Comparison of ENCODE assay signal across 15 cellular contexts in the genomic region with DNA sequence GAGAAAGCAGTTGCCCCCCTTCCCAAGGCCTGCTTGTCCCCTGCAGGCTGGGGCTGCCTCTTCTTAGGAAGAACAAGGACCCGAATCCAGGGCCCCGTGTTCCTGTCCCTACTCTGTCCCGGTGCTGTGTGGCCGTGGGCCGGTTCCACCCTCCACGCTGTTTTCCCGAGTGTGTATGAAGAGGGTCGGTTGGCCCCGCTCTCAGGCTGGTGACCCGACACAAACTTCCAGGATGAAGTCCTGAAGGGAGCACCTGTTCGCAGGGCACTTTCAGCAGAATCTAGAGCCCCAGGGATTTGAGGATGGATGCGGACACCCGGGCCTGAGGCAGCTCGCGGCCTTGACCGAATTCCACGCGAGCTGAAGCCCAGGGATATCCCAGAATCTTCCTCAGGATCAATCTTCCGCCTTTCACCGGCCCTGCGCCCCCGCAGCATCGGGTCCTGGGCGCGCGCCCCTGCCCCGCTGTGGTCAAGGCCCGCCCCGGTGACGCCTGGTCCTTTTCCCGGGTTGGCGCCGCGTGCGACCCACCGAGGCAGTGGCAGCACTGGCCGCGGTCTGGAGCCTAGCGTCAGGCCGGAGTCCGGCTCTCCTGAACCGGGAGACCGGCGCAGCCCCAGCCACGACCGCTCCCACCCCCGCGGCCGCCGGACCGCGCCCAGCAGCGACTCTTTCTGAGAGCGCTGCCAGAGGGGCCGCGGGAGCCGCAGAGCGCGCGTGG. TPM values are rescaled to one million over a fixed set of nuclear protein-coding genes. Genes with fewer than 3 reads are reported as not detected.
DNase-seq lines count a peak whose midpoint lies in the region; ATAC-seq and TF ChIP-seq lines count a peak whose summit lies in the region.
"Had no signal": no experiment of that assay in that cellular context is flagged by ENCODE, and none has a peak within 500 bp of the region (broad histone marks: within the 10 kb centered on the region; RNA-seq: fewer than 3 reads in every experiment).

No MANE protein-coding gene starts in this region.

- ATAC-seq in GM18909 (IDR thresholded peaks at IDR 0.05; ENCODE audit: poor library complexity, unreplicated experiment) (no peak), GM21526 (IDR thresholded peaks at IDR 0.05; ENCODE audit: low FRiP score, unreplicated experiment) (no peak)
- ATAC-seq: stimulated activated naive CD8-positive, alpha-beta T cell treated with anti-CD3 and anti-CD28 coated beads, Interleukin-15, Interleukin-2, amounts not matched to agents 100 U/mL and 50 U/mL, for 24 hours had no signal

- H3K4me3 Mint-ChIP-seq in endothelial cell (ENCODE audit: unreplicated experiment) = peak overlapping the region; percentile 76
- no peak overlapping the region for H3K4me3 Mint-ChIP-seq in T-helper 2 cell treated with Interferon-gamma antibody and Interleukin-4, amounts not matched to agents 5 μg/mL and 100 μg/mL, for 36 hours
- H3K4me3 Mint-ChIP-seq: CD8-positive, alpha-beta memory T cell had no signal

- no peak overlapping the region for H2AK5ac ChIP-seq in mesenchymal stem cell (ENCODE audit: low read length, severe bottlenecking)

- H3K9me3 Mint-ChIP-seq in endothelial cell (ENCODE audit: unreplicated experiment) = no peaks in the 10 kb centered on the region
- no peaks in the 10 kb centered on the region for H3K9me3 Mint-ChIP-seq in T-helper 2 cell treated with Interferon-gamma antibody and Interleukin-4, amounts not matched to agents 5 μg/mL and 100 μg/mL, for 36 hours
- H3K9me3 Mint-ChIP-seq: CD8-positive, alpha-beta memory T cell had no signal

- TF ChIP-seq EP300 in stomach (IDR thresholded peaks at IDR 0.05) = no peak

- peaks cover 17% of the 10 kb centered on the region for H3K27me3 Mint-ChIP-seq in endothelial cell (ENCODE audit: unreplicated experiment)
- peaks cover 35% of the 10 kb centered on the region for H3K27me3 Mint-ChIP-seq in T-helper 2 cell treated with Interferon-gamma antibody and Interleukin-4, amounts not matched to agents 5 μg/mL and 100 μg/mL, for 36 hours (ENCODE audit: low read depth)

- H2AFZ ChIP-seq in mesenchymal stem cell (ENCODE audit: low read depth, low read length) = no peak overlapping the region

- H3K36me3 Mint-ChIP-seq in endothelial cell (ENCODE audit: low read depth, unreplicated experiment) = no peaks in the 10 kb centered on the region
- no peaks in the 10 kb centered on the region for H3K36me3 Mint-ChIP-seq in T-helper 2 cell treated with Interferon-gamma antibody and Interleukin-4, amounts not matched to agents 5 μg/mL and 100 μg/mL, for 36 hours (ENCODE audit: low read depth)
- H3K36me3 Mint-ChIP-seq: CD8-positive, alpha-beta memory T cell had no signal

- no peak overlapping the region for H3K18ac ChIP-seq in mesenchymal stem cell (ENCODE audit: low read depth in 1 of 2, low read length in 2 of 2)

- H2BK15ac ChIP-seq in mesenchymal stem cell (ENCODE audit: low read depth, poor library complexity, severe bottlenecking) = no peak overlapping the region

- H3K27ac Mint-ChIP-seq in endothelial cell (ENCODE audit: unreplicated experiment) = no peak overlapping the region
- H3K27ac Mint-ChIP-seq in T-helper 2 cell treated with Interferon-gamma antibody and Interleukin-4, amounts not matched to agents 5 μg/mL and 100 μg/mL, for 36 hours = no peak overlapping the region
- H3K27ac Mint-ChIP-seq: CD8-positive, alpha-beta memory T cell had no signal

- no peak overlapping the region for H3K4ac ChIP-seq in mesenchymal stem cell (ENCODE audit: low read depth in 1 of 2, low read length in 2 of 2)

- H2BK12ac ChIP-seq in mesenchymal stem cell (ENCODE audit: low read length in 2 of 2) = no peak overlapping the region

- H3K27me3 ChIP-seq in HUES6 (ENCODE audit: control insufficient read depth, insufficient read depth, low read length) (peaks cover 94% of the 10 kb centered on the region), mesenchymal stem cell (ENCODE audit: control insufficient read depth in 1 of 2, insufficient read depth in 1 of 2, low read length in 2 of 2) (peaks cover 51 to 78% of the 10 kb centered on the region in 2 experiments), stomach (peaks cover 12 to 94% (median 49%) of the 10 kb centered on the region in 3 donors)

- peaks cover 2% of the 10 kb centered on the region for H3K4me1 Mint-ChIP-seq in endothelial cell (ENCODE audit: unreplicated experiment)
- no peaks in the 10 kb centered on the region for H3K4me1 Mint-ChIP-seq in T-helper 2 cell treated with Interferon-gamma antibody and Interleukin-4, amounts not matched to agents 5 μg/mL and 100 μg/mL, for 36 hours (ENCODE audit: low read depth)
- H3K4me1 Mint-ChIP-seq: CD8-positive, alpha-beta memory T cell had no signal

- TF ChIP-seq CTCF in endothelial cell (IDR thresholded peaks at IDR 0.05; ENCODE audit: unreplicated experiment) (no peak), stomach (IDR thresholded peaks at IDR 0.05) (no peak)

- H3K27ac ChIP-seq in HUES6 (ENCODE audit: low read depth, low read length) (no peak overlapping the region), mesenchymal stem cell (ENCODE audit: low read length, poor library complexity, severe bottlenecking) (no peak overlapping the region), stomach (no peak overlapping the region)

- no peak for TF ChIP-seq POLR2A in stomach (IDR thresholded peaks at IDR 0.05)

- 23% methylated on average over 43 of the region's 60 CpGs for WGBS in mesenchymal stem cell
- WGBS in stomach, 5 donors = 13 to 59% (median 15%) methylated on average over 10 to 60 of the region's 60 CpGs

- intact Hi-C loops in stomach (cut with DNase I; ENCODE audit: low total_unique reads) = no loop called here

- H3K9me3 ChIP-seq in HUES6 (ENCODE audit: control insufficient read depth, insufficient read depth, low read depth, low read length) (no peaks in the 10 kb centered on the region), mesenchymal stem cell (ENCODE audit: control insufficient read depth, low read length) (no peaks in the 10 kb centered on the region), stomach (no peaks in the 10 kb centered on the region)
- H3K9me3 ChIP-seq: SK-N-SH had no signal

- peaks cover 11% of the 10 kb centered on the region for H3K4me1 ChIP-seq in HUES6 (ENCODE audit: control insufficient read depth, insufficient read depth, low read length)
- peaks cover 19% of the 10 kb centered on the region for H3K4me1 ChIP-seq in mesenchymal stem cell (ENCODE audit: control insufficient read depth, insufficient read depth, low read depth, low read length)
- H3K4me1 ChIP-seq in stomach = peaks cover 19 to 24% (median 23%) of the 10 kb centered on the region in 4 donors

- H2BK5ac ChIP-seq in mesenchymal stem cell (ENCODE audit: low read depth, low read length, poor library complexity, severe bottlenecking) = no peak overlapping the region

- peak overlapping the region; percentile 66 for H3K4me3 ChIP-seq in HUES6 (ENCODE audit: low read depth, low read length)
- no peak overlapping the region for H3K4me3 ChIP-seq in mesenchymal stem cell (ENCODE audit: insufficient read depth in 1 of 2, low read depth in 1 of 2, low read length in 2 of 2)
- H3K4me3 ChIP-seq in stomach = peak overlapping the region; percentile 46 to 65 (median 55)

- no peaks in the 10 kb centered on the region for H3K79me1 ChIP-seq in mesenchymal stem cell (replicated peaks; ENCODE audit: low read length, poor library complexity, severe bottlenecking)

- DNase-seq in endothelial cell (ENCODE audit: low spot score) = peak; percentile 22
- no peak for DNase-seq in mesenchymal stem cell
- DNase-seq in stomach = no peak
- no peak for DNase-seq in kidney tubule cell (ENCODE audit: low spot score)
- no peak for DNase-seq in T-helper 2 cell treated with Interferon-gamma antibody and Interleukin-4, amounts not matched to agents 5 μg/mL and 100 μg/mL, for 36 hours (ENCODE audit: low spot score)
- DNase-seq: activated CD4-positive, alpha-beta T cell treated with anti-CD3 and anti-CD28 coated beads for 1 hour; CD8-positive, alpha-beta memory T cell; erythroblast; NCI-H1048; stimulated activated CD4-positive, alpha-beta T cell treated with anti-CD3 and anti-CD28 coated beads, Interleukin-4, amount 100 ng/mL, for 1 hour; stimulated activated naive CD8-positive, alpha-beta T cell treated with anti-CD3 and anti-CD28 coated beads, Interleukin-15, Interleukin-2, amounts not matched to agents 100 U/mL and 50 U/mL, for 24 hours had no signal

- no peak overlapping the region for H4K91ac ChIP-seq in mesenchymal stem cell (ENCODE audit: low read length)

- H3K14ac ChIP-seq in mesenchymal stem cell (ENCODE audit: low read length in 2 of 2) = no peak overlapping the region

- no peaks in the 10 kb centered on the region for H3K36me3 ChIP-seq in HUES6 (ENCODE audit: control insufficient read depth, insufficient read depth, low read length)
- peaks cover 0 to 3% of the 10 kb centered on the region in 2 experiments for H3K36me3 ChIP-seq in mesenchymal stem cell (ENCODE audit: control insufficient read depth in 1 of 2, insufficient read depth in 2 of 2, low read depth in 1 of 2, low read length in 2 of 2)
- no peaks in the 10 kb centered on the region for H3K36me3 ChIP-seq in stomach

- no peak overlapping the region for H2BK120ac ChIP-seq in mesenchymal stem cell (ENCODE audit: low read depth, low read length)

- no peak overlapping the region for H4K8ac ChIP-seq in mesenchymal stem cell (ENCODE audit: low read length)

- H3K23ac ChIP-seq in mesenchymal stem cell (ENCODE audit: low read length in 2 of 2) = no peak overlapping the region

- peak overlapping the region; percentile 24 for H3K9ac ChIP-seq in HUES6 (ENCODE audit: low read length)
- H3K9ac ChIP-seq in mesenchymal stem cell (ENCODE audit: low read length) = no peak overlapping the region
- H3K9ac ChIP-seq: SK-N-SH had no signal

- peak overlapping the region; percentile 70 for H3K4me2 ChIP-seq in mesenchymal stem cell (ENCODE audit: low read length, poor library complexity, severe bottlenecking)

RNA-seq across cellular contexts. Expression of gene CHST8, which starts 0.5 kb away (rescaled TPM):
- total RNA-seq in endothelial cell (ENCODE audit: unreplicated experiment) (0.54 TPM), stomach (10 to 100 TPM in 1 of 5 donors, not detected in 4; 25.5 TPM)
- polyA plus RNA-seq in mesenchymal stem cell (2013, experiment 1 of 2) = not detected
- polyA plus RNA-seq in mesenchymal stem cell (2013, experiment 2 of 2) = not detected
- under 1 TPM in 1 of 3 donors, not detected in 2; 0.23 TPM for polyA plus RNA-seq in stomach
- total RNA-seq: CD8-positive, alpha-beta memory T cell had no signal
- polyA plus RNA-seq: CD8-positive, alpha-beta memory T cell had no signal

Comparison
In these comparisons a context has a peak if more than half of its experiments do, and no peak if none do; other contexts are left out.
1. H3K4me3 ChIP-seq: peak in HUES6 (single experiment) and stomach (4 of 4); none in mesenchymal stem cell (0 of 2).